In the genomic region with DNA sequence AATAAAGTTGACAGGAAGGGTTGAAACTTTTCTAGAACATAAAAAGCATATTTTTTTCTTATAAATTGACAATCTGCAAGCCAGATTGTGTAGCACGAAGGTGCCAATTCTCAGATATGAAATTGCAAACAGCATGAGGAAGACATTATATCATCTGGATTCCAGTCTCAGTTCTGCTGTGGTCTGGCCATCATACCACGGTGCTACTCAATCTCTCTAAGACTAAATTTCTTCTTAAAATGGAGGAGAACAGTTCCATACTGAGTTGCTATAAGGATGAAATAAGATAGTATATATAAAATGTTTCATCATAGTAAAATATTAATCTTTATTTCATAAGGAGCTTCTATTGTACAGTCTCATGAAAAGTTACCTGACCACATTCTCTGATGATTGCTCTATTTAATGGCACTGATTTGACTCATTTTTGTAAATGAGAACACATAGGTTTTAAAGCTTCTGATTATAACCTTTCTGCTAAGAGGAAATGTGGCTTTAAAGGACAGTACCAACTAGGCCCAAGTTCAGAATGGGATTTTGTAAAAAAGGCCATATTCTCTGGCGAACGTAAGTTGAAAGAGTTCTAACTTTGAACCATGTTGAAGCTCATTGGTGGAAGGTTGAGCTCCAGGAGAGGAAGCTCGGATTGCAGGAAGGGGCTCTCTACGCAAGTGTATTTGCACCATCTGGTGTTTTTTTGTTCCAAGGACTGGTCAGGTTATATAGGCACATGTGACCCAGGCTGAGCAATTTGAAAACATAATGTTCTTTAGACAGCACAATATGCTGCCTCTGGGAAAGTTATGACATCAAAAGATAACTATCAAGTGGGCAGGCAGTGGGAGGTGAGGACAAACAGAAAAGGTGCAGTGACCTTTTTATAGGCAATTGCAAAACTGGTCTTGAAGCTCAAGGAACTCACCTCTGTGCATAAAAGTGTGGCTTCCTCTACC, we compare ENCODE assay signal across 9 cellular contexts.
DNase-seq lines count a peak whose midpoint lies in the region; ATAC-seq and TF ChIP-seq lines count a peak whose summit lies in the region.
"Had no signal": no experiment of that assay in that cellular context is flagged by ENCODE, and none has a peak within 500 bp of the region (broad histone marks: within the 10 kb centered on the region; RNA-seq: fewer than 3 reads in every experiment).

No MANE protein-coding gene starts in this region.

- DNase-seq in NCI-H82 (lab: John Stamatoyannopoulos, UW) (peak; percentile 24), NCI-H82 treated with DMSO at 0.1 percent for 48 hours (lab: John Stamatoyannopoulos, UW; ENCODE audit: unreplicated experiment) (no peak), amniotic epithelial cell (ENCODE audit: low read depth) (peak; percentile 48), left colon (no peak), thoracic aorta (ENCODE audit: low spot score) (no peak), SKM-1 treated with dmso at 0.1 percent for 144 hours (lab: John Stamatoyannopoulos, UW; ENCODE audit: unreplicated experiment) (no peak), GM20000 (ENCODE audit: low spot score) (no peak)
- DNase-seq: activated CD4-positive, alpha-beta memory T cell treated with anti-CD3 and anti-CD28 coated beads, Interleukin-2, amount 10 ng/mL, durations not matched to agents 7 days and 5 days had no signal

- no peak overlapping the region for H3K4me3 ChIP-seq in thoracic aorta

- H3K9me3 ChIP-seq in thoracic aorta = no peaks in the 10 kb centered on the region

- ATAC-seq in left colon (peak; percentile 72), thoracic aorta (ENCODE audit: insufficient number of reproducible peaks, low FRiP score, low read depth) (no peak), GM21723 (IDR thresholded peaks at IDR 0.05; ENCODE audit: unreplicated experiment) (no peak)

- H3K27ac ChIP-seq in thoracic aorta = peak overlapping the region; percentile 62 to 70

- no peaks in the 10 kb centered on the region for H3K27me3 ChIP-seq in thoracic aorta (replicated peaks; ENCODE audit: insufficient read depth)

- H3K4me1 ChIP-seq in thoracic aorta (ENCODE audit: control insufficient read depth in 1 of 2, low read depth in 2 of 2) = peaks cover 23 to 64% of the 10 kb centered on the region in 2 donors

- TF ChIP-seq CTCF in thoracic aorta (IDR thresholded peaks at IDR 0.05) = no peak
- no peak for TF ChIP-seq CTCF in GM20000 (IDR thresholded peaks at IDR 0.05; ENCODE audit: extremely low read depth, missing control alignments)

- H3K36me3 ChIP-seq in thoracic aorta = no peaks in the 10 kb centered on the region

- intact Hi-C loops in left colon (cut with DNase I, micrococcal nuclease) = no loop called here

Comparison
In these comparisons a context has a peak if more than half of its experiments do, and no peak if none do; other contexts are left out.
1. DNase-seq: peak in NCI-H82 (single experiment) and amniotic epithelial cell (single experiment); none in NCI-H82 treated with DMSO at 0.1 percent for 48 hours (single experiment), left colon (0 of 2), thoracic aorta (single experiment), SKM-1 treated with dmso at 0.1 percent for 144 hours (single experiment) and GM20000 (single experiment).